23 cellular contexts compared by ENCODE assay signal in the genomic region with DNA sequence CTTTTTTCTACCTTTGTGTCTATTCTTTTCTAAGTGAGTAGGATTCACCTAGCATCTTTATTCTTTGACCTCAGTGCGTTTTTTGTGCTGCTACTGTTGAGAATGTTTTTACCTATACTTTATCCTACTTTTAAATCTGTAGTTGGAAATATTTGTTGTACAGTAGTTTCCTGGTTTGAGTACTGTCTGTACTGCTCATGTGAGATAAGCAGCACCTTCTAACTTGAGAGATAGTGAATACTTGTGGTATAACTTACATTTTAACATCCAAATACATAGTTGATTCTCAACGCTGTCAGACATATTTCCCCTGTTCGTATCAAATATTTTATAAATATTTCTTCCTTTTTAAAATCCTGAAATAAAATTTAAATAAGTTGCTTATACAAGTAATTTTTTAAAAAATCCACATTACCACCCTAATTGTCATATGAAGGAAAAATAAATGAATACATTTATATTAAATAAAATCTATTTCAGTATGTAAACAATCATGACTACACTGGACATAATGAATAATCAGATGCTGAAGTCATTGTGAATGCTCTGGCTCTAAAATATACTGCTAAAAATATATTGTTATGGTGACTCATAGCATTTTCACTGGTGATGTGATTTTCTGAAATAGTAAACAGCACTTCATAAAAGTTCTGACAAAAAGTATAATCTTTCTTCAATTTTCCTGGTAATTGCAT. TPM values are rescaled to one million over a fixed set of nuclear protein-coding genes. Genes with fewer than 3 reads are reported as not detected.
DNase-seq lines count a peak whose midpoint lies in the region; ATAC-seq, FAIRE-seq and TF ChIP-seq lines count a peak whose summit lies in the region.
"Had no signal": no experiment of that assay in that cellular context is flagged by ENCODE, and none has a peak within 500 bp of the region (broad histone marks: within the 10 kb centered on the region; RNA-seq: fewer than 3 reads in every experiment).

No MANE protein-coding gene starts in this region.

- H3K27ac ChIP-seq in IMR-90 (ENCODE audit: insufficient read depth, low read length), result no peak overlapping the region
- H3K27ac ChIP-seq in K562 (ENCODE audit: extremely low read depth, low read depth, low read length), result peak overlapping the region; percentile 17; the same call in 2 of the 3 replicates
- H3K27ac ChIP-seq in tibial nerve, result no peak overlapping the region
- H3K27ac ChIP-seq: A549 had no signal

- H3K4me2 ChIP-seq in IMR-90 (ENCODE audit: low read depth, low read length), result no peak overlapping the region
- no peak overlapping the region for H3K4me2 ChIP-seq in K562 (ENCODE audit: insufficient read depth, low read length)
- H3K4me2 ChIP-seq: A549 had no signal

- no CpG with 5 or more reads among the region's 3 CpGs for WGBS in IMR-90 (ENCODE audit: extremely low coverage in 2 of 2, insufficient read length in 1 of 2), 2 experiments
- 0% methylated on average over 3 of the region's 3 CpGs for WGBS in K562 (ENCODE audit: insufficient coverage, low coverage, missing lambda C conversion rate)
- 87 to 91% methylated on average over 3 of the region's 3 CpGs for whole genome bisulfite sequencing in tibial nerve, 2 donors

- intact Hi-C loops in IMR-90 (cut with micrococcal nuclease) (loop anchor here (10.0 kb wide), 1 partner anchor 284 kb away; the partner anchor contains the start of gene MCCC1), K562 (cut with micrococcal nuclease) (no loop called here)

- ATAC-seq in IMR-90 (ENCODE audit: low read depth) (peak; percentile 71), K562 (peak; percentile 69)
- ATAC-seq: A549; activated T-cell treated with anti-CD3 and anti-CD28 coated beads, Interleukin-2, amount 50 U/mL, for 72 hours; Panc1 had no signal

- H3K79me2 ChIP-seq in K562 (ENCODE audit: control insufficient read depth, insufficient read depth, low read length), result peaks cover 100% of the 10 kb centered on the region

- H3K9me3 ChIP-seq in IMR-90 (ENCODE audit: control insufficient read depth, insufficient read depth, low read length) (no peaks in the 10 kb centered on the region), K562 (replicated peaks; ENCODE audit: control insufficient read depth, insufficient read depth, low read depth, low read length) (no peaks in the 10 kb centered on the region), tibial nerve (no peaks in the 10 kb centered on the region)
- H3K9me3 ChIP-seq: A549 had no signal

- no peak overlapping the region for H3K23ac ChIP-seq in IMR-90 (ENCODE audit: low read depth, low read length)

- no peak overlapping the region for H4K8ac ChIP-seq in IMR-90 (ENCODE audit: low read depth in 2 of 2, low read length in 2 of 2)

- TF ChIP-seq EP300 in K562 (IDR thresholded peaks at IDR 0.05; ENCODE audit: low read length), result peak; percentile 62; the same call in 1 of the 2 replicates
- no peak for TF ChIP-seq EP300 in tibial nerve (IDR thresholded peaks at IDR 0.05)

- dilution Hi-C loops in IMR-90 (cut with HindIII; ENCODE audit: low sequenced_read_pairs, unreplicated experiment), result no loop called here

- H3K79me1 ChIP-seq in IMR-90 (ENCODE audit: low read depth in 1 of 2, low read length in 2 of 2), result peaks cover 9 to 41% of the 10 kb centered on the region in 2 experiments; a peak in 3 of 4 replicates

- no peak overlapping the region for H3K14ac ChIP-seq in IMR-90 (replicated peaks; ENCODE audit: low read depth, low read length)

- BruUV-seq in IMR-90 (replicated peaks; lab: Mats Ljungman, UMichigan) (no TSS peak), K562 (replicated peaks; lab: Mats Ljungman, UMichigan) (no TSS peak)

- peaks cover 28% of the 10 kb centered on the region; the same call in 1 of the 2 replicates for H4K20me1 ChIP-seq in IMR-90 (ENCODE audit: insufficient read depth, low read length)
- 0 out of 2 replicates have a peak, but pooled peaks cover 3% of the 10 kb centered on the region for H4K20me1 ChIP-seq in K562 (replicated peaks; ENCODE audit: control insufficient read depth, insufficient read depth, low read length)

- no peak overlapping the region for H2BK20ac ChIP-seq in IMR-90 (ENCODE audit: low read depth, low read length)

- H3K4me1 ChIP-seq in IMR-90 (ENCODE audit: control insufficient read depth, insufficient read depth, low read length) (peaks cover 1% of the 10 kb centered on the region; the same call in 1 of the 2 replicates), K562 (replicated peaks in 1 of 2; ENCODE audit: control insufficient read depth in 2 of 2, insufficient read depth in 2 of 2, low read length in 2 of 2) (peaks cover 13 to 52% of the 10 kb centered on the region in 2 experiments), tibial nerve (peaks cover 0 to 39% (median 0%) of the 10 kb centered on the region in 4 donors)

- no peak overlapping the region for H3K4ac ChIP-seq in IMR-90 (ENCODE audit: low read depth, low read length)

- TF ChIP-seq CTCF in IMR-90 (conservative IDR thresholded peaks at IDR 0.05; ENCODE audit: low read depth, low read length) (no peak), K562 (IDR thresholded peaks at IDR 0.05 in 2 of 3, conservative IDR thresholded peaks at IDR 0.05 in 1 of 3; ENCODE audit: insufficient read depth in 2 of 3, low read depth in 1 of 3, low read length in 3 of 3) (no peak), tibial nerve (IDR thresholded peaks at IDR 0.05) (no peak)

- no peak overlapping the region for H2BK120ac ChIP-seq in IMR-90 (ENCODE audit: low read depth, low read length)

- H2BK5ac ChIP-seq in IMR-90 (ENCODE audit: low read depth, low read length, poor library complexity, severe bottlenecking), result peak overlapping the region; percentile 36

- DNase-seq in AG08395 (ENCODE audit: low spot score) (peak; percentile 6), IMR-90 (peak; percentile 58), K562 (ENCODE audit: extremely low read depth in 1 of 4, low spot score in 3 of 4) (peak in 1 of 4 experiments; percentile 42), iris pigment epithelial cell (ENCODE audit: low read depth) (peak; percentile 56), tibial nerve (ENCODE audit: low spot score in 2 of 2) (no peak), NCI-H526 treated with DMSO at 0.1 percent for 48 hours (lab: John Stamatoyannopoulos, UW) (no peak)
- DNase-seq in activated CD4-positive, alpha-beta T cell treated with anti-CD3 and anti-CD28 coated beads for 48 hours, result no peak
- DNase-seq in activated CD4-positive, alpha-beta T cell treated with anti-CD3 and anti-CD28 coated beads, Interleukin-2, amount 50 U/mL, for 4 hours, result no peak
- DNase-seq: activated CD4-positive, alpha-beta memory T cell treated with anti-CD3 and anti-CD28 coated beads, Interleukin-2, amount 10 ng/mL, durations not matched to agents 7 days and 5 days; activated T-cell treated with anti-CD3 and anti-CD28 coated beads, Interleukin-2, amount 50 U/mL, for 72 hours; central memory CD4-positive, alpha-beta T cell; DMS53; H9; Kasumi-1; NCI-H2171; NCI-H748 treated with DMSO at 0.1 percent for 48 hours; stimulated activated CD4-positive, alpha-beta T cell treated with anti-CD3 and anti-CD28 coated beads, Interleukin-15, amount 100 ng/mL, for 24 hours; stimulated activated naive CD4-positive, alpha-beta T cell treated with Interleukin-2 at 50 U/mL for 16 hours; SW 1271; trophoblast cell had no signal

- H2AFZ ChIP-seq in IMR-90 (replicated peaks; ENCODE audit: low read length, poor library complexity) (no peak overlapping the region), K562 (ENCODE audit: low read depth, low read length) (no peak overlapping the region)

- H3K9ac ChIP-seq in IMR-90 (ENCODE audit: low read depth, low read length), result no peak overlapping the region
- no peak overlapping the region for H3K9ac ChIP-seq in K562 (ENCODE audit: insufficient read depth in 1 of 2, low read depth in 2 of 2, low read length in 2 of 2)

- no peak overlapping the region for H2AK5ac ChIP-seq in IMR-90 (ENCODE audit: low read depth, low read length)

- no peaks in the 10 kb centered on the region for H3K36me3 ChIP-seq in IMR-90 (ENCODE audit: control insufficient read depth, insufficient read depth, low read length)
- no peaks in the 10 kb centered on the region; the same call in 2 of the 3 replicates for H3K36me3 ChIP-seq in K562 (ENCODE audit: control insufficient read depth, insufficient read depth, low read length)
- no peaks in the 10 kb centered on the region for H3K36me3 ChIP-seq in tibial nerve

- in situ Hi-C loops in IMR-90 (cut with MboI; ENCODE audit: low sequenced_read_pairs) (no loop called here), K562 (cut with MboI) (no loop called here)

- H3K9me1 ChIP-seq in IMR-90 (ENCODE audit: insufficient read depth, low read length), result peaks cover 3% of the 10 kb centered on the region; the same call in 1 of the 2 replicates
- no peaks in the 10 kb centered on the region for H3K9me1 ChIP-seq in K562 (ENCODE audit: control insufficient read depth, insufficient read depth, low read length)

- H3K18ac ChIP-seq in IMR-90 (ENCODE audit: low read depth, low read length), result peak overlapping the region; percentile 43; the same call in 1 of the 2 replicates

- POLR2A ChIA-PET in IMR-90 (lab: Charles Lee; ENCODE audit: unreplicated experiment), result no interaction called here
- POLR2A ChIA-PET in K562 (lab: Yijun Ruan, JAX), result interaction anchor here (0.7 to 1.4 kb wide), 2 partner anchors 13 to 17 kb away, joined by 3 read pairs; no protein-coding TSS in a partner anchor

- no peak overlapping the region for H2BK15ac ChIP-seq in IMR-90 (ENCODE audit: low read depth, low read length)

- H4K5ac ChIP-seq in IMR-90 (ENCODE audit: low read depth, low read length), result peak overlapping the region; percentile 47; the same call in 1 of the 2 replicates

- peak; percentile 71 for FAIRE-seq in K562 (lab: Jason Lieb, UNC)
- FAIRE-seq: A549, GM19239 had no signal

- no peaks in the 10 kb centered on the region for H3K27me3 ChIP-seq in IMR-90 (ENCODE audit: control insufficient read depth, insufficient read depth, low read length)
- no peaks in the 10 kb centered on the region for H3K27me3 ChIP-seq in K562 (ENCODE audit: control insufficient read depth in 2 of 2, insufficient read depth in 2 of 2, low read length in 2 of 2)
- no peaks in the 10 kb centered on the region for H3K27me3 ChIP-seq in tibial nerve

- H3K4me3 ChIP-seq in IMR-90 (ENCODE audit: insufficient read depth, low read depth, low read length), result no peak overlapping the region
- no peak overlapping the region for H3K4me3 ChIP-seq in K562
- no peak overlapping the region for H3K4me3 ChIP-seq in tibial nerve
- H3K4me3 ChIP-seq: A549 had no signal

- CTCF ChIA-PET in IMR-90 (lab: Yijun Ruan, JAX) (no interaction called here), K562 (lab: Yijun Ruan, JAX; ENCODE audit: low intra/inter-chr PET ratio) (interaction anchor here (0.6 kb wide), 1 partner anchor 967 kb away, joined by 3 read pairs; no protein-coding TSS in a partner anchor)

- H2AK9ac ChIP-seq in IMR-90 (replicated peaks; ENCODE audit: low read depth, low read length, poor library complexity), result no peak overlapping the region

- no peak overlapping the region for H4K91ac ChIP-seq in IMR-90 (ENCODE audit: insufficient read depth, low read depth, low read length)

- no peak for TF ChIP-seq RAD21 in IMR-90 (IDR thresholded peaks at IDR 0.05; ENCODE audit: low read length)
- TF ChIP-seq RAD21 in K562 (CRISPR knock-in tag; conservative IDR thresholded peaks at IDR 0.05 in 1 of 2, IDR thresholded peaks at IDR 0.05 in 1 of 2), result no peak

- no peak overlapping the region for H3K56ac ChIP-seq in IMR-90 (ENCODE audit: extremely low read depth, insufficient read depth, low read length)

- TF ChIP-seq POLR2A in IMR-90 (IDR thresholded peaks at IDR 0.05; ENCODE audit: low read depth, low read length), result no peak
- TF ChIP-seq POLR2A in K562 (conservative IDR thresholded peaks at IDR 0.05), result no peak
- no peak for TF ChIP-seq POLR2A in tibial nerve (IDR thresholded peaks at IDR 0.05)

RNA-seq across cellular contexts. Expression of gene ATP11B, which starts 17.4 kb away (rescaled TPM):
- total RNA-seq in IMR-90 (2012; rRNA removed) (39.6 and 66.4 TPM in 2 replicates), K562 (2014; rRNA removed) (39.0 and 68.7 TPM in 2 replicates), K562 (2014; rRNA removed; fragmentation: Illumina TruSeq; extraction: Trizol) (61.1 and 70.3 TPM in 2 replicates), K562 (2015; rRNA removed; fragmentation: Illumina TruSeq; extraction: Trizol) (50.3 and 55.6 TPM in 2 replicates), K562 (2021) (67.3 and 67.6 TPM in 2 replicates), tibial nerve (100 to 1,000 TPM in 2 of 4 donors, 10 to 100 TPM in 2; 80.8 to 114 (median 100) TPM)
- polyA plus RNA-seq in IMR-90 (2012; rRNA removed) (7.8 and 10.0 TPM in 2 replicates), K562 (2011; rRNA removed) (29.3 and 41.8 TPM in 2 replicates), K562 (2014; fragmentation: Illumina TruSeq; extraction: Trizol) (33.1 and 40.2 TPM in 2 replicates), K562 (2014; fragmentation: Nextera tagmentation; extraction: Ambion mirVana) (10 to 100 TPM; 11.9 to 12.1 TPM), K562 (2014; rRNA removed) (23.6 and 27.0 TPM in 2 replicates)
- polyA plus RNA-seq in IMR-90 (2012; cell fraction: cytosol; rRNA removed), result 2.0 and 2.1 TPM in 2 replicates
- 3.5 and 15.0 TPM in 2 replicates for polyA plus RNA-seq in IMR-90 (2012; cell fraction: nucleus; rRNA removed; ENCODE audit: low replicate concordance)
- total RNA-seq in K562 (2011; cell fraction: chromatin; rRNA removed; ENCODE audit: low replicate concordance), result 31.7 and 147 TPM in 2 replicates
- total RNA-seq in K562 (2011; cell fraction: nucleolus; rRNA removed), result 23.2 and 28.2 TPM in 2 replicates
- 65.4 and 117 TPM in 2 replicates for total RNA-seq in K562 (2011; cell fraction: nucleoplasm; rRNA removed)
- polyA plus RNA-seq in K562 (2011; cell fraction: cytosol; rRNA removed), result 6.7 and 16.4 TPM in 2 replicates
- 32.1 and 43.8 TPM in 2 replicates for polyA plus RNA-seq in K562 (2011; cell fraction: nucleus; rRNA removed)
- 21.7 and 24.7 TPM in 2 replicates for polyA plus RNA-seq in K562 (2012)
- polyA minus RNA-seq in K562 (2011; rRNA and poly(A)+ RNA removed), result 66.2 and 72.6 TPM in 2 replicates
- polyA minus RNA-seq in K562 (2011; cell fraction: cytosol; rRNA and poly(A)+ RNA removed), result 32.9 and 52.5 TPM in 2 replicates
- polyA minus RNA-seq in K562 (2011; cell fraction: nucleus; rRNA and poly(A)+ RNA removed), result 38.0 and 60.2 TPM in 2 replicates

Comparison
In these comparisons a context has a peak if more than half of its experiments do, and no peak if none do; other contexts are left out.
1. DNase-seq: peak in AG08395 (single experiment), IMR-90 (single experiment) and iris pigment epithelial cell (single experiment); none in tibial nerve (0 of 2), activated CD4-positive, alpha-beta T cell treated with anti-CD3 and anti-CD28 coated beads for 48 hours (single experiment), NCI-H526 treated with DMSO at 0.1 percent for 48 hours (single experiment) and activated CD4-positive, alpha-beta T cell treated with anti-CD3 and anti-CD28 coated beads, Interleukin-2, amount 50 U/mL, for 4 hours (0 of 2).